Comparison of ENCODE assay signal across 22 cellular contexts in the genomic region with DNA sequence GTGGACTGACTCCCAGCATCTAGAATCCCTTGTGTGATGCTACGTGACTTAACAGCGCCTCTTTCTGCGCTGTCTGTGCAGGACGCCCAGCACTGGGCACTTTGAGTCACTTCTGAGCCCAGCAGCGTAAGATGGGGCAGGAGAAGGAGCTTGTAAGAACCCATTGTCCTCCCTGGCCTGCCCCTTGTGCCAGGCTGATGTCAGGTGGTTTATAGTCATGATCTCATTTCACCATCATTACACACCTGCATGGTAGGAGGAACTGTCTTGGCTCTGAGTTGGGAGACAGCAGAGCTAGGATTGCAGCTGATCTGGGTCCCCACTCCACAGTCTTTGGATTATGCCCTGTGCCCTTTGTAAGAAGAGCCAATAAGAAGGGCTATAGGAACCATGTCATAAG. TPM values are rescaled to one million over a fixed set of nuclear protein-coding genes. Genes with fewer than 3 reads are reported as not detected.
DNase-seq lines count a peak whose midpoint lies in the region; ATAC-seq and TF ChIP-seq lines count a peak whose summit lies in the region.
"Had no signal": no experiment of that assay in that cellular context is flagged by ENCODE, and none has a peak within 500 bp of the region (broad histone marks: within the 10 kb centered on the region; RNA-seq: fewer than 3 reads in every experiment).

No MANE protein-coding gene starts in this region.

- no peak for DNase-seq in HCT116 (ENCODE audit: low read depth, low spot score)
- DNase-seq in adrenal gland, result peak in 1 of 7 donors; percentile 6
- DNase-seq in kidney tubule cell (ENCODE audit: low spot score), result peak; percentile 46
- no peak for DNase-seq in ureter (ENCODE audit: low spot score)
- no peak for DNase-seq in GM10248 (ENCODE audit: extremely low spot score)
- no peak for DNase-seq in NCI-H146 (lab: John Stamatoyannopoulos, UW)
- DNase-seq: activated CD8-positive, alpha-beta memory T cell treated with anti-CD3 and anti-CD28 coated beads for 24 hours; activated naive CD4-positive, alpha-beta T cell treated with anti-CD3 and anti-CD28 coated beads, Interleukin-2, amount 10 ng/mL, durations not matched to agents 7 days and 5 days; activated T-cell treated with anti-CD3 and anti-CD28 coated beads, Interleukin-2, amount 50 U/mL, for 48 hours; endodermal cell; hippocampal formation; mesendoderm; MV-4-11; NCI-H1930; NCI-H510A treated with DMSO at 0.1 percent for 48 hours; nephron progenitor cell; stimulated activated CD4-positive, alpha-beta T cell treated with anti-CD3 and anti-CD28 coated beads, Interleukin-2, amount 100 ng/mL, for 24 hours; upper lobe of left lung had no signal

- H3K36me3 Mint-ChIP-seq in stimulated activated memory B cell treated with anti-CD40 and anti-IgM and Interleukin-4, amounts not matched to agents 10 μg/mL and 1 μg/mL and 100 μg/mL, for 72 hours, result peaks cover 21% of the 10 kb centered on the region

- no peak overlapping the region for H3K9ac ChIP-seq in HCT116 (ENCODE audit: low read length)

- no peak overlapping the region for H3K4me3 Mint-ChIP-seq in stimulated activated memory B cell treated with anti-CD40 and anti-IgM and Interleukin-4, amounts not matched to agents 10 μg/mL and 1 μg/mL and 100 μg/mL, for 72 hours
- H3K4me3 Mint-ChIP-seq: activated naive CD4-positive, alpha-beta T cell treated with anti-CD3 and anti-CD28 coated beads, Interleukin-2, amount 10 ng/mL, durations not matched to agents 7 days and 5 days; endodermal cell; nephron progenitor cell; stimulated activated naive CD8-positive, alpha-beta T cell treated with anti-CD3 and anti-CD28 coated beads, Interleukin-15, Interleukin-2, amounts not matched to agents 100 ng/mL and 50 ng/mL, for 24 hours; WTC11 had no signal

- no TSS peak for BruUV-seq in HCT116 (replicated peaks; lab: Mats Ljungman, UMichigan)

- 96 to 100% (median 98%) methylated on average over 5 of the region's 5 CpGs for WGBS in adrenal gland, 4 donors

- TF ChIP-seq RAD21 in HCT116 (IDR thresholded peaks at IDR 0.05; ENCODE audit: low read depth), result no peak

- H3K4me2 ChIP-seq in HCT116 (ENCODE audit: low read length), result no peak overlapping the region

- POLR2A ChIA-PET in HCT116 (lab: Charles Lee) (no interaction called here), GM10248 (lab: Yijun Ruan, JAX) (no interaction called here)

- H3K36me3 ChIP-seq in HCT116 (ENCODE audit: control insufficient read depth in 1 of 2, insufficient read depth in 2 of 2, low read length in 2 of 2) (no peaks in the 10 kb centered on the region), adrenal gland (replicated peaks in 1 of 2) (no peaks in the 10 kb centered on the region)

- peaks cover 72% of the 10 kb centered on the region for H3K4me1 Mint-ChIP-seq in stimulated activated memory B cell treated with anti-CD40 and anti-IgM and Interleukin-4, amounts not matched to agents 10 μg/mL and 1 μg/mL and 100 μg/mL, for 72 hours

- no peaks in the 10 kb centered on the region for H3K9me2 ChIP-seq in HCT116 (ENCODE audit: insufficient read depth)

- peaks cover 29% of the 10 kb centered on the region; the same call in 1 of the 2 replicates for H3K79me2 ChIP-seq in HCT116 (ENCODE audit: insufficient read depth, low read length)

- peaks cover 0 to 8% of the 10 kb centered on the region in 2 experiments; a peak in 2 of 4 replicates for H3K4me1 ChIP-seq in HCT116 (ENCODE audit: control insufficient read depth in 1 of 2, insufficient read depth in 2 of 2, low read length in 2 of 2)
- H3K4me1 ChIP-seq in adrenal gland (replicated peaks in 1 of 2), result peaks cover 28 to 67% of the 10 kb centered on the region in 2 donors

- peak overlapping the region; percentile 64 for H3K27ac Mint-ChIP-seq in stimulated activated memory B cell treated with anti-CD40 and anti-IgM and Interleukin-4, amounts not matched to agents 10 μg/mL and 1 μg/mL and 100 μg/mL, for 72 hours
- H3K27ac Mint-ChIP-seq: activated naive CD4-positive, alpha-beta T cell treated with anti-CD3 and anti-CD28 coated beads, Interleukin-2, amount 10 ng/mL, durations not matched to agents 7 days and 5 days; nephron progenitor cell; stimulated activated naive CD8-positive, alpha-beta T cell treated with anti-CD3 and anti-CD28 coated beads, Interleukin-15, Interleukin-2, amounts not matched to agents 100 ng/mL and 50 ng/mL, for 24 hours; WTC11 had no signal

- no peaks in the 10 kb centered on the region for H3K27me3 ChIP-seq in HCT116 (ENCODE audit: insufficient read depth, low read length)
- H3K27me3 ChIP-seq in adrenal gland, result no peaks in the 10 kb centered on the region
- H3K27me3 ChIP-seq: upper lobe of left lung had no signal

- CTCF ChIA-PET in HCT116 (lab: Charles Lee) (interaction anchor here (0.6 kb wide), 1 partner anchor 1487 kb away, joined by 3 read pairs; no protein-coding TSS in a partner anchor), GM10248 (lab: Yijun Ruan, JAX) (interaction anchor here (1.0 to 4.0 kb wide), 4 partner anchors 9 to 20 kb away, joined by 3 to 17 read pairs (median 3); no protein-coding TSS in a partner anchor)

- RAD21 ChIA-PET in HCT116 (lab: Charles Lee; ENCODE audit: low non-redundant PET in 1 of 2, low total read pairs in 2 of 2, uncharacterized antibody in 2 of 2, unreplicated experiment in 2 of 2), result no interaction called here

- no peak overlapping the region for H3K27ac ChIP-seq in HCT116 (ENCODE audit: low read depth, low read length)
- H3K27ac ChIP-seq in adrenal gland, result peak overlapping the region in 3 of 5 donors; percentile 23 to 62 (median 47)
- H3K27ac ChIP-seq: SK-N-MC had no signal

- no peaks in the 10 kb centered on the region for H3K9me3 Mint-ChIP-seq in stimulated activated memory B cell treated with anti-CD40 and anti-IgM and Interleukin-4, amounts not matched to agents 10 μg/mL and 1 μg/mL and 100 μg/mL, for 72 hours
- H3K9me3 Mint-ChIP-seq: activated naive CD4-positive, alpha-beta T cell treated with anti-CD3 and anti-CD28 coated beads, Interleukin-2, amount 10 ng/mL, durations not matched to agents 7 days and 5 days; endodermal cell; nephron progenitor cell; stimulated activated naive CD8-positive, alpha-beta T cell treated with anti-CD3 and anti-CD28 coated beads, Interleukin-15, Interleukin-2, amounts not matched to agents 100 ng/mL and 50 ng/mL, for 24 hours; WTC11 had no signal

- TF ChIP-seq CTCF in HCT116 (IDR thresholded peaks at IDR 0.05 in 2 of 3, conservative IDR thresholded peaks at IDR 0.05 in 1 of 3; ENCODE audit: borderline replicate concordance in 1 of 3, insufficient read depth in 1 of 3, low read depth in 2 of 3, low read length in 2 of 3) (no peak), adrenal gland (IDR thresholded peaks at IDR 0.05) (no peak), GM10248 (IDR thresholded peaks at IDR 0.05; ENCODE audit: control extremely low read depth, extremely low read depth, low read depth, missing control alignments) (no peak)

- H3K4me3 ChIP-seq in HCT116 (replicated peaks in 1 of 2; ENCODE audit: low read depth in 1 of 2, low read length in 2 of 2) (no peak overlapping the region), adrenal gland (no peak overlapping the region)
- H3K4me3 ChIP-seq: SK-N-MC, upper lobe of left lung had no signal

- H2AFZ ChIP-seq in HCT116 (ENCODE audit: low read depth, low read length, poor library complexity, severe bottlenecking), result no peak overlapping the region

- H3K27me3 Mint-ChIP-seq in stimulated activated memory B cell treated with anti-CD40 and anti-IgM and Interleukin-4, amounts not matched to agents 10 μg/mL and 1 μg/mL and 100 μg/mL, for 72 hours, result no peaks in the 10 kb centered on the region
- H3K27me3 Mint-ChIP-seq: activated naive CD4-positive, alpha-beta T cell treated with anti-CD3 and anti-CD28 coated beads, Interleukin-2, amount 10 ng/mL, durations not matched to agents 7 days and 5 days; stimulated activated naive CD8-positive, alpha-beta T cell treated with anti-CD3 and anti-CD28 coated beads, Interleukin-15, Interleukin-2, amounts not matched to agents 100 ng/mL and 50 ng/mL, for 24 hours had no signal

- H3K9me3 ChIP-seq in HCT116 (ENCODE audit: control insufficient read depth in 1 of 2, insufficient read depth in 1 of 2, low read depth in 1 of 2, low read length in 2 of 2) (no peaks in the 10 kb centered on the region), adrenal gland (replicated peaks in 1 of 3) (no peaks in the 10 kb centered on the region)
- H3K9me3 ChIP-seq: upper lobe of left lung had no signal

- TF ChIP-seq POLR2A in HCT116 (IDR thresholded peaks at IDR 0.05; ENCODE audit: borderline replicate concordance, extremely low read depth, insufficient read depth, insufficient read length) (no peak), adrenal gland (IDR thresholded peaks at IDR 0.05) (no peak)

- intact Hi-C loops in HCT116 (cut with micrococcal nuclease), result no loop called here
- intact Hi-C loops in adrenal gland (cut with DNase I), result no loop called here

- H4K20me1 ChIP-seq in HCT116 (ENCODE audit: insufficient read depth), result no peaks in the 10 kb centered on the region

- peak; percentile 30; the same call in 1 of the 2 replicates for ATAC-seq in HCT116
- no peak for ATAC-seq in stimulated activated memory B cell treated with anti-CD40 and anti-IgM and Interleukin-4, amounts not matched to agents 10 μg/mL and 1 μg/mL and 100 μg/mL, for 72 hours
- ATAC-seq: WTC11 had no signal

TF ChIP-seq in HCT116, 20 proteins besides CTCF, POLR2A, EP300 and RAD21:
- TF ChIP-seq YY1 (IDR thresholded peaks at IDR 0.05; ENCODE audit: extremely low read depth, insufficient replicate concordance, low read depth, low read length) (no peak), ZNF274 (IDR thresholded peaks at IDR 0.05; ENCODE audit: low read depth, low read length) (no peak), ELF1 (IDR thresholded peaks at IDR 0.05; ENCODE audit: borderline replicate concordance, low read depth) (no peak)

RNA-seq across cellular contexts. Expression of a gene that starts 12.2 kb away (rescaled TPM):
- total RNA-seq in HCT116 (2021; ENCODE audit: unreplicated experiment), result 73.3 TPM
- 85.5 and 90.7 TPM in 2 replicates for polyA plus RNA-seq in HCT116 (2012)
- total RNA-seq in adrenal gland, result 100 to 1,000 TPM; 108 to 410 (median 254) TPM
- 100 to 1,000 TPM in 2 of 3 donors, 10 to 100 TPM in 1; 71.9 to 450 (median 103) TPM for polyA plus RNA-seq in adrenal gland
- total RNA-seq in ureter, result 140 TPM
